Comparison of ENCODE assay signal across 11 cellular contexts in the genomic region with DNA sequence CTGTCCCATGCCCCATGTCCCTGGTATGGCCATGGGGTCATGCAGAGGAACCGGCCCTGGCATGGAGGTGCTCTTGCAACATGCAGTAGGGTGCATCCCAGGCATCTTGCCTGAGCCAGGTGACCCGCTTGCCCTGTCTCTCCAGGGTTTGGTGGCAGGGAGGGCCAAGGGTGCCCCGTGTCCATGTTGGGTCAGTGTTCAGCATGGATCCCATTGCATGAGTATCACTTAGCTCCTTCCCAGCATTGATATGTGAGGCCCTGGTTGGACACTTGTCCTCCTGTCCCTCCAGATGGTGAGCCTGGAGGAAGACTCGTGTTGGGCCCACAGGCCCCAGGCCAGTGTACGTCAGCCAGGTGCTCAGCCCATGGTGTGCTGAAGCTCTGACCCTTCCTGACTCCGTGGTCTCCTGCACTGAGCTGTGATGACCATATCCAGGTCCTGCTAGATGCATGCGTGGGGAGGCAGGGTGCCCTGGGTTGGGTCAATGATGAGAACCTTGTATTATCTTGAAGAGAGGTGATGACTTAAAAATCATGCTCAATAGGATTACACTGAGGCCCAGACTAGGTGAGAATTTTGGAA.
"Had no signal": no experiment of that assay in that cellular context is flagged by ENCODE, and none has a peak within 500 bp of the region (broad histone marks: within the 10 kb centered on the region; RNA-seq: fewer than 3 reads in every experiment).

No MANE protein-coding gene starts in this region.

- H3K9me3 ChIP-seq: HAP-1 had no signal

- H3K27ac Mint-ChIP-seq: GM23338, H9, HFFc6 had no signal

- H3K4me1 Mint-ChIP-seq: GM23338, H9 had no signal

- FAIRE-seq: H1, H54 had no signal

- H3K4me1 ChIP-seq: HAP-1 had no signal

- H3K4me3 ChIP-seq: GM23248, GM23338, HAP-1 had no signal

- H2AFZ ChIP-seq: GM23248, GM23338 had no signal

- H3K4me2 ChIP-seq: GM23338 had no signal

- DNase-seq: GM23248, GOT3, H7, H9, HCEC 1CT, HFFc6 had no signal

- H3K36me3 ChIP-seq: HAP-1 had no signal

- H3K9ac ChIP-seq: GM23248 had no signal

- H3K27ac ChIP-seq: GM23248 had no signal

- ATAC-seq: GM23338, HCT116 had no signal

- H3K4me3 Mint-ChIP-seq: GM23338, H9, HFFc6 had no signal
